ENCODE assay signal across 8 cellular contexts in genomic region chr11:134412508-134413333, GRCh38. TPM values are rescaled to one million over a fixed set of nuclear protein-coding genes. Genes with fewer than 3 reads are reported as not detected.
DNase-seq lines count a peak whose midpoint lies in the region; ATAC-seq and TF ChIP-seq lines count a peak whose summit lies in the region.

No MANE protein-coding gene starts in this region.

- H2AFZ ChIP-seq in PC-3 (ENCODE audit: low read length) = no peak overlapping the region

- H3K9me2 ChIP-seq in PC-3 (replicated peaks; ENCODE audit: low read length) = no peaks in the 10 kb centered on the region

- H3K4me3 ChIP-seq in Caco-2 (ENCODE audit: low read depth, low read length) (peak overlapping the region; percentile 17), uterus (peak overlapping the region; percentile 26 to 32), PC-3 (ENCODE audit: low read length) (no peak overlapping the region)

- DNase-seq in Caco-2 = no peak
- DNase-seq in NCI-H345 treated with DMSO at 0.1 percent for 48 hours (lab: John Stamatoyannopoulos, UW; ENCODE audit: unreplicated experiment) = peak; percentile 19
- peak; percentile 79 for DNase-seq in chondrocyte (ENCODE audit: low spot score)
- no peak for DNase-seq in naive B cell
- DNase-seq in uterus = no peak
- no peak for DNase-seq in PC-3

- H3K27me3 ChIP-seq in Caco-2 (replicated peaks; ENCODE audit: control insufficient read depth, insufficient read depth, low read length) = peaks cover 17% of the 10 kb centered on the region
- H3K27me3 ChIP-seq in uterus = peaks cover 0 to 21% of the 10 kb centered on the region in 2 donors
- peaks cover 79% of the 10 kb centered on the region for H3K27me3 ChIP-seq in PC-3 (ENCODE audit: low read length)

- BruUV-seq in Caco-2 (replicated peaks; lab: Mats Ljungman, UMichigan) (no TSS peak), PC-3 (replicated peaks; lab: Mats Ljungman, UMichigan) (no TSS peak)

- TF ChIP-seq POLR2A in uterus (IDR thresholded peaks at IDR 0.05) = no peak

- H3K36me3 ChIP-seq in Caco-2 (ENCODE audit: control insufficient read depth, insufficient read depth, low read length) (no peaks in the 10 kb centered on the region), uterus (no peaks in the 10 kb centered on the region), PC-3 (ENCODE audit: low read depth, low read length) (no peaks in the 10 kb centered on the region)

- H3K27me3 Mint-ChIP-seq in Caco-2 (ENCODE audit: insufficient read depth, unreplicated experiment) (peaks cover 51% of the 10 kb centered on the region), chondrocyte (ENCODE audit: low read depth) (peaks cover 63% of the 10 kb centered on the region), naive B cell (peaks cover 47 to 74% (median 69%) of the 10 kb centered on the region in 3 donors)

- H3K9me3 ChIP-seq in Caco-2 (no peaks in the 10 kb centered on the region; the same call in 1 of the 2 replicates), uterus (no peaks in the 10 kb centered on the region), PC-3 (ENCODE audit: low read length) (0 out of 2 replicates have a peak, but pooled peaks cover under 1% of the 10 kb centered on the region)

- POLR2A ChIA-PET in Caco-2 (lab: Charles Lee) = no interaction called here
- POLR2A ChIA-PET in PC-3 (lab: Charles Lee; ENCODE audit: unreplicated experiment) = no interaction called here

- no peak overlapping the region for H3K9ac ChIP-seq in PC-3 (ENCODE audit: low read length)

- CTCF ChIA-PET in Caco-2 (lab: Charles Lee) (interaction anchor here (0.7 kb wide), 1 partner anchor 315 kb away, joined by 4 read pairs; no protein-coding TSS in a partner anchor), PC-3 (lab: Charles Lee) (no interaction called here)

- H3K36me3 Mint-ChIP-seq in Caco-2 (ENCODE audit: insufficient read depth, unreplicated experiment) = no peaks in the 10 kb centered on the region
- H3K36me3 Mint-ChIP-seq in chondrocyte (ENCODE audit: low read depth) = no peaks in the 10 kb centered on the region
- H3K36me3 Mint-ChIP-seq in naive B cell = peaks cover 0 to 10% of the 10 kb centered on the region in 2 donors

- no peaks in the 10 kb centered on the region for H4K20me1 ChIP-seq in PC-3 (ENCODE audit: low read length)

- H3F3A ChIP-seq in PC-3 (ENCODE audit: low read length, unreplicated experiment) = no peaks in the 10 kb centered on the region

- H3K27ac ChIP-seq in uterus = no peak overlapping the region
- H3K27ac ChIP-seq in PC-3 (ENCODE audit: low read length) = no peak overlapping the region

- H3K9me3 Mint-ChIP-seq in Caco-2 (ENCODE audit: unreplicated experiment) (no peaks in the 10 kb centered on the region), chondrocyte (ENCODE audit: low read depth) (no peaks in the 10 kb centered on the region), naive B cell (peaks cover 0 to 4% (median 2%) of the 10 kb centered on the region in 7 donors)

- no peak for ATAC-seq in naive B cell (ENCODE audit: low read depth in 2 of 2)
- ATAC-seq in GM21515 (IDR thresholded peaks at IDR 0.05; ENCODE audit: unreplicated experiment) = no peak
- no peak for ATAC-seq in PC-3
- ATAC-seq in GM21825 (IDR thresholded peaks at IDR 0.05; ENCODE audit: unreplicated experiment) = no peak

- H3K4me1 Mint-ChIP-seq in Caco-2 (ENCODE audit: low read depth, unreplicated experiment) (no peaks in the 10 kb centered on the region), chondrocyte (ENCODE audit: low read depth) (no peaks in the 10 kb centered on the region), naive B cell (peaks cover 31 to 37% (median 32%) of the 10 kb centered on the region in 3 donors)

- H3K4me3 Mint-ChIP-seq in Caco-2 (ENCODE audit: unreplicated experiment) (peak overlapping the region; percentile 34), chondrocyte (ENCODE audit: unreplicated experiment) (peak overlapping the region; percentile 29), naive B cell (peak overlapping the region in 6 of 8 donors; percentile 29 to 82 (median 50))

- H3K4me1 ChIP-seq in Caco-2 (peaks cover 5% of the 10 kb centered on the region; the same call in 1 of the 2 replicates), uterus (peaks cover 0 to 14% of the 10 kb centered on the region in 2 donors), PC-3 (ENCODE audit: insufficient read depth, low read length) (no peaks in the 10 kb centered on the region)

- H3K79me2 ChIP-seq in PC-3 (ENCODE audit: low read length) = no peaks in the 10 kb centered on the region

- TF ChIP-seq CTCF in Caco-2 (IDR thresholded peaks at IDR 0.05; ENCODE audit: insufficient read depth in 1 of 2, low read depth in 1 of 2, low read length in 1 of 2, severe bottlenecking in 1 of 2, unreplicated experiment in 1 of 2) (no peak), chondrocyte (IDR thresholded peaks at IDR 0.05) (no peak), uterus (IDR thresholded peaks at IDR 0.05) (no peak), PC-3 (conservative IDR thresholded peaks at IDR 0.05; ENCODE audit: low read depth, low read length) (no peak)

- intact Hi-C loops in Caco-2 (cut with micrococcal nuclease; ENCODE audit: unreplicated experiment) = no loop called here
- intact Hi-C loops in uterus (cut with DNase I; ENCODE audit: low total_unique reads) = no loop called here
- intact Hi-C loops in PC-3 (cut with micrococcal nuclease) = no loop called here

- H3K4me2 ChIP-seq in PC-3 (ENCODE audit: low read length) = no peak overlapping the region

- H3K27ac Mint-ChIP-seq in Caco-2 (ENCODE audit: unreplicated experiment) (no peak overlapping the region), chondrocyte (ENCODE audit: unreplicated experiment) (no peak overlapping the region), naive B cell (no peak overlapping the region)

RNA-seq across cellular contexts. Expression of gene B3GAT1, which starts 0.7 kb away (rescaled TPM):
- total RNA-seq in Caco-2 (2022) (0.11 TPM in 1 of 2 replicates, not detected in the other), chondrocyte (0.27 to 0.62 TPM (median 0.37 TPM) in 3 replicates), uterus (under 1 TPM in 2 of 4 donors, not detected in 2; 0.40 to 0.76 TPM), PC-3 (2014; rRNA removed) (not detected in 2 replicates)
- not detected for polyA plus RNA-seq in naive B cell (ENCODE audit: low read depth in 6 of 6)

Comparison
In these comparisons a context has a peak if more than half of its experiments do, and no peak if none do; other contexts are left out.
1. DNase-seq: peak in NCI-H345 treated with DMSO at 0.1 percent for 48 hours (single experiment) and chondrocyte (single experiment); none in Caco-2 (0 of 2), naive B cell (single experiment), uterus (0 of 2) and PC-3 (single experiment).
2. Peak in every context shown above with its lines, with median percentiles within 50 percentile points of each other: H3K4me3 Mint-ChIP-seq.